In the genomic region with DNA sequence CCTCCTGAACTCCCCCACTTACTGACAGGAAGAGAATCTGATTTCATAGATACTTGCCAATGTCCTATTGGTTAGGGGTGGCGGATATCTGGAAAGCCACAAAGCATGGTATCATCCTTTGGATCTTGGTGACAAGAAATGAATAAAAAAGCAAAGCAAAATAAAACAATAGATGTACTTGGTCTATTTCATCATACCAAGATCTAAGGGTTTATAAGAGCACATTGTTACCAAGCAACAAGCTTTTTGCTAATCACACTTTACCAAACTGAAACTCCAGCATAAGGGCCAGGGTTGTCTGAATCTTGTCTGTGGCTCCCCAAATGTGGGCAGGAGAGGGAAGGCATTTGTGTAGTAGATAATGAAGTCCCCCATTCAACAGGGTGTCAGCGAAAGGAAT, we compare ENCODE assay signal across 22 cellular contexts.
"Had no signal": no experiment of that assay in that cellular context is flagged by ENCODE, and none has a peak within 500 bp of the region (broad histone marks: within the 10 kb centered on the region; RNA-seq: fewer than 3 reads in every experiment).

No MANE protein-coding gene starts in this region.

- H3K4me3 ChIP-seq: adrenal gland, breast epithelium had no signal

- H3K4me3 Mint-ChIP-seq: activated CD8-positive, alpha-beta T cell treated with anti-CD3 and anti-CD28 coated beads, Interleukin-2, amount 10 ng/mL, durations not matched to agents 7 days and 5 days; activated naive CD8-positive, alpha-beta T cell treated with anti-CD3 and anti-CD28 coated beads, Interleukin-2, amount 10 ng/mL, durations not matched to agents 7 days and 5 days; IgD-negative memory B cell; T-cell had no signal

- ATAC-seq: activated CD4-positive, CD25-positive, alpha-beta regulatory T cell treated with anti-CD3 and anti-CD28 coated beads, Interleukin-2, amount 50 U/mL, for 24 hours; activated CD8-positive, alpha-beta T cell treated with anti-CD3 and anti-CD28 coated beads, Interleukin-2, amount 10 ng/mL, durations not matched to agents 7 days and 5 days; T-cell had no signal

- H3K9me3 Mint-ChIP-seq: activated naive CD8-positive, alpha-beta T cell treated with anti-CD3 and anti-CD28 coated beads, Interleukin-2, amount 10 ng/mL, durations not matched to agents 7 days and 5 days; IgD-negative memory B cell; T-cell had no signal

- H3K4me1 ChIP-seq: adrenal gland, breast epithelium had no signal

- FAIRE-seq: RCC 7860, TTC549 had no signal

- H3K27ac Mint-ChIP-seq: activated CD8-positive, alpha-beta T cell treated with anti-CD3 and anti-CD28 coated beads, Interleukin-2, amount 10 ng/mL, durations not matched to agents 7 days and 5 days; activated naive CD8-positive, alpha-beta T cell treated with anti-CD3 and anti-CD28 coated beads, Interleukin-2, amount 10 ng/mL, durations not matched to agents 7 days and 5 days; T-cell had no signal

- H3K36me3 Mint-ChIP-seq: activated naive CD8-positive, alpha-beta T cell treated with anti-CD3 and anti-CD28 coated beads, Interleukin-2, amount 10 ng/mL, durations not matched to agents 7 days and 5 days; IgD-negative memory B cell; T-cell had no signal

- DNase-seq: activated CD4-positive, alpha-beta T cell treated with anti-CD3 and anti-CD28 coated beads for 4 hours; activated CD8-positive, alpha-beta memory T cell treated with anti-CD3 and anti-CD28 coated beads, Interleukin-2, amount 50 U/mL, for 48 hours; activated CD8-positive, alpha-beta T cell treated with anti-CD3 and anti-CD28 coated beads, Interleukin-2, amount 10 ng/mL, durations not matched to agents 7 days and 5 days; activated naive CD4-positive, alpha-beta T cell treated with anti-CD3 and anti-CD28 coated beads, Interleukin-2, amount 50 U/mL, for 16 hours; activated naive CD8-positive, alpha-beta T cell treated with anti-CD3 and anti-CD28 coated beads, Interleukin-2, amount 10 ng/mL, durations not matched to agents 7 days and 5 days; activated T-cell treated with anti-CD3 and anti-CD28 coated beads, Interleukin-2, amount 50 U/mL, for 1 hour; adrenal gland; caudate nucleus; MM.1S; NCI-H1048; NCI-H1930; NCI-H510A treated with DMSO at 0.1 percent for 48 hours; NCI-H69; NK-92 treated with Interleukin-12 subunit alpha and Interleukin-12 subunit beta, amount 100 ng/mL, for 24 hours; SHP77 treated with DMSO at 0.1 percent for 48 hours; T-cell; T1000 had no signal

- H3K27me3 Mint-ChIP-seq: activated naive CD8-positive, alpha-beta T cell treated with anti-CD3 and anti-CD28 coated beads, Interleukin-2, amount 10 ng/mL, durations not matched to agents 7 days and 5 days had no signal

- H3K27ac ChIP-seq: adrenal gland, breast epithelium had no signal

- H3K9me3 ChIP-seq: adrenal gland, breast epithelium had no signal

- H3K4me1 Mint-ChIP-seq: activated naive CD8-positive, alpha-beta T cell treated with anti-CD3 and anti-CD28 coated beads, Interleukin-2, amount 10 ng/mL, durations not matched to agents 7 days and 5 days; IgD-negative memory B cell; T-cell had no signal

- H3K36me3 ChIP-seq: adrenal gland, breast epithelium had no signal
